1 cellular context compared by ENCODE assay signal in genomic region chr6:37741757-37742400, GRCh38.
TF ChIP-seq lines count a peak whose summit lies in the region.

No MANE protein-coding gene starts in this region.

TF ChIP-seq in HepG2, 621 proteins besides CTCF, POLR2A, EP300 and RAD21 (continued from another document):
- no peak for TF ChIP-seq ZMYM4 (CRISPR knock-in tag; IDR thresholded peaks at IDR 0.05)
- no peak for TF ChIP-seq RBFOX2 (IDR thresholded peaks at IDR 0.05; ENCODE audit: low read depth, low read length)
- TF ChIP-seq SP1 (IDR thresholded peaks at IDR 0.05), result no peak
- TF ChIP-seq SP1 (CRISPR knock-in tag; IDR thresholded peaks at IDR 0.05), result no peak
- TF ChIP-seq ZNF317 (CRISPR knock-in tag; IDR thresholded peaks at IDR 0.05), result no peak
- no peak for TF ChIP-seq IRX3 (CRISPR knock-in tag; IDR thresholded peaks at IDR 0.05; ENCODE audit: borderline replicate concordance, low read depth)
- no peak for TF ChIP-seq PHF21A (CRISPR knock-in tag; IDR thresholded peaks at IDR 0.05)
